In the genomic region with DNA sequence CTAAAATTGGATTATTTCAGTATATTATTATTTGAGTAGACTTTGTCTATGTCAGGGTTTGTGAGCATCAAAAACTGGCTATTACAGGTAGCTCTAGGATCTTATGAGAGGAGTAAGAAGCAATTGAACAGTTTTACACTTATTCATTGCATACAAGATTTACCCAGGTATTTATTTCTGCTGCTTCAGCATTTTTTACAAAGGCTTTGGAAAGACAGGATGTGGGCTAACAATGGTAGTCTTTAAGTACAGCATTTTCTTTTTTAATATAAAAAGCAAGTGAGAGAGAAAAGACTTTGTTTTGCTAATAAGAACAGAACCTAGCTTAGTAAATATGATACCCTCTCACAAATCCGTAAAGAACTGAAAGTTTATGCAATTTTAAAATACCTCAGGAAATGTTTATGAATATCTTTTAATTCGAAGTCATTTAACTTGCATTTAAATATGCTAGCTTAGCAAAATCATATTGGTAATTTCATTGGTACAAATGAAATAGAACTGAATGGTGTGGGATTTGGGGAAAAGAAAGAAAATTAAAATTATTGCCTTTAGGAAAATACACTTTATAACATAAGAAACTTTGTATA, we compare ENCODE assay signal across 29 cellular contexts. TPM values are rescaled to one million over a fixed set of nuclear protein-coding genes. Genes with fewer than 3 reads are reported as not detected.
"Had no signal": no experiment of that assay in that cellular context is flagged by ENCODE, and none has a peak within 500 bp of the region (broad histone marks: within the 10 kb centered on the region; RNA-seq: fewer than 3 reads in every experiment).

No MANE protein-coding gene starts in this region.

- H3K4me1 ChIP-seq: esophagus squamous epithelium, spleen, suprapubic skin, tibial artery, upper lobe of right lung had no signal

- DNase-seq: activated B cell treated with CpG ODN at 0.5 μM for 24 hours; activated CD8-positive, alpha-beta memory T cell treated with anti-CD3 and anti-CD28 coated beads, Interleukin-2, amount 10 ng/mL, durations not matched to agents 7 days and 5 days; activated CD8-positive, alpha-beta T cell treated with anti-CD3 and anti-CD28 coated beads, Interleukin-2, amount 10 ng/mL, durations not matched to agents 7 days and 5 days; activated naive CD8-positive, alpha-beta T cell treated with anti-CD3 and anti-CD28 coated beads, Interleukin-2, amount 50 U/mL, for 24 hours; activated T-cell treated with anti-CD3 and anti-CD28 coated beads, Interleukin-2, amount 50 U/mL, for 48 hours; amygdala; caudate nucleus; cortex of kidney; esophagus squamous epithelium; left cardiac atrium; left ventricle myocardium superior; mucosa of descending colon; posterior cingulate gyrus; right cardiac atrium; spleen; stimulated activated naive CD4-positive, alpha-beta T cell; T1000; tibial artery; upper lobe of right lung had no signal

- FAIRE-seq: frontal cortex, islet of Langerhans had no signal

- H3K9me3 ChIP-seq: esophagus squamous epithelium, mucosa of descending colon, suprapubic skin, tibial artery, upper lobe of right lung had no signal

- H3K27ac ChIP-seq: epithelial cell of prostate, esophagus squamous epithelium, spleen, suprapubic skin, tibial artery, upper lobe of right lung had no signal

- H3K4me1 Mint-ChIP-seq: activated B cell treated with CpG ODN at 0.5 μM for 24 hours; activated CD8-positive, alpha-beta memory T cell treated with anti-CD3 and anti-CD28 coated beads, Interleukin-2, amount 10 ng/mL, durations not matched to agents 7 days and 5 days; activated naive CD4-positive, alpha-beta T cell treated with anti-CD3 and anti-CD28 coated beads, Interleukin-2, amount 50 U/mL, for 24 hours; activated naive CD8-positive, alpha-beta T cell treated with anti-CD3 and anti-CD28 coated beads, Interleukin-2, amount 50 U/mL, for 24 hours; nephron had no signal

- H3K4me3 ChIP-seq: esophagus squamous epithelium, mucosa of descending colon, spleen, suprapubic skin, tibial artery, upper lobe of right lung had no signal

- H3K9me3 Mint-ChIP-seq: activated B cell treated with CpG ODN at 0.5 μM for 24 hours; activated naive CD8-positive, alpha-beta T cell treated with anti-CD3 and anti-CD28 coated beads, Interleukin-2, amount 50 U/mL, for 24 hours; activated T-helper 2 cell treated with anti-CD3 and anti-CD28 coated beads, Interferon-gamma antibody, Interleukin-2, Interleukin-4, amounts not matched to agents 10 μg/mL and 5 μg/mL and 100 μg/mL, durations not matched to agents 14 hours and 24 hours and 36 hours had no signal

- H3K4me3 Mint-ChIP-seq: activated B cell treated with CpG ODN at 0.5 μM for 24 hours; activated CD8-positive, alpha-beta memory T cell treated with anti-CD3 and anti-CD28 coated beads, Interleukin-2, amount 10 ng/mL, durations not matched to agents 7 days and 5 days; activated CD8-positive, alpha-beta T cell treated with anti-CD3 and anti-CD28 coated beads, Interleukin-2, amount 10 ng/mL, durations not matched to agents 7 days and 5 days; activated naive CD4-positive, alpha-beta T cell treated with anti-CD3 and anti-CD28 coated beads, Interleukin-2, amount 50 U/mL, for 24 hours; activated naive CD8-positive, alpha-beta T cell treated with anti-CD3 and anti-CD28 coated beads, Interleukin-2, amount 50 U/mL, for 24 hours; nephron had no signal

- H3K36me3 ChIP-seq: esophagus squamous epithelium, spleen, suprapubic skin, tibial artery, upper lobe of right lung had no signal

- H3K27me3 Mint-ChIP-seq: activated B cell treated with CpG ODN at 0.5 μM for 24 hours; activated CD8-positive, alpha-beta memory T cell treated with anti-CD3 and anti-CD28 coated beads, Interleukin-2, amount 10 ng/mL, durations not matched to agents 7 days and 5 days; activated naive CD4-positive, alpha-beta T cell treated with anti-CD3 and anti-CD28 coated beads, Interleukin-2, amount 50 U/mL, for 24 hours; activated naive CD8-positive, alpha-beta T cell treated with anti-CD3 and anti-CD28 coated beads, Interleukin-2, amount 50 U/mL, for 24 hours had no signal

- H3K27me3 ChIP-seq: esophagus squamous epithelium, spleen, suprapubic skin, tibial artery, upper lobe of right lung had no signal

- H3K36me3 Mint-ChIP-seq: activated CD8-positive, alpha-beta memory T cell treated with anti-CD3 and anti-CD28 coated beads, Interleukin-2, amount 10 ng/mL, durations not matched to agents 7 days and 5 days; activated naive CD4-positive, alpha-beta T cell treated with anti-CD3 and anti-CD28 coated beads, Interleukin-2, amount 50 U/mL, for 24 hours had no signal

- H3K27ac Mint-ChIP-seq: activated B cell treated with CpG ODN at 0.5 μM for 24 hours; activated CD8-positive, alpha-beta memory T cell treated with anti-CD3 and anti-CD28 coated beads, Interleukin-2, amount 10 ng/mL, durations not matched to agents 7 days and 5 days; activated CD8-positive, alpha-beta T cell treated with anti-CD3 and anti-CD28 coated beads, Interleukin-2, amount 10 ng/mL, durations not matched to agents 7 days and 5 days; activated naive CD4-positive, alpha-beta T cell treated with anti-CD3 and anti-CD28 coated beads, Interleukin-2, amount 50 U/mL, for 24 hours; activated naive CD8-positive, alpha-beta T cell treated with anti-CD3 and anti-CD28 coated beads, Interleukin-2, amount 50 U/mL, for 24 hours; activated T-helper 2 cell treated with anti-CD3 and anti-CD28 coated beads, Interferon-gamma antibody, Interleukin-2, Interleukin-4, amounts not matched to agents 10 μg/mL and 5 μg/mL and 100 μg/mL, durations not matched to agents 14 hours and 24 hours and 36 hours; nephron had no signal

- ATAC-seq: activated CD8-positive, alpha-beta memory T cell treated with anti-CD3 and anti-CD28 coated beads, Interleukin-2, amount 10 ng/mL, durations not matched to agents 7 days and 5 days; activated CD8-positive, alpha-beta T cell treated with anti-CD3 and anti-CD28 coated beads, Interleukin-2, amount 10 ng/mL, durations not matched to agents 7 days and 5 days; activated naive CD8-positive, alpha-beta T cell treated with anti-CD3 and anti-CD28 coated beads, Interleukin-2, amount 50 U/mL, for 24 hours; left cardiac atrium; left ventricle myocardium superior; mucosa of descending colon; right cardiac atrium; upper lobe of right lung had no signal

RNA-seq across cellular contexts. Expression of a gene that starts 32.1 kb away (rescaled TPM):
- total RNA-seq: activated B cell treated with CpG ODN at 0.5 μM for 24 hours; activated T-helper 2 cell treated with anti-CD3 and anti-CD28 coated beads, Interferon-gamma antibody, Interleukin-2, Interleukin-4, amounts not matched to agents 10 μg/mL and 5 μg/mL and 100 μg/mL, durations not matched to agents 14 hours and 24 hours and 36 hours; chondrocyte; lung microvascular endothelial cell; myocyte had no signal
